9 cellular contexts compared by ENCODE assay signal in the genomic region with DNA sequence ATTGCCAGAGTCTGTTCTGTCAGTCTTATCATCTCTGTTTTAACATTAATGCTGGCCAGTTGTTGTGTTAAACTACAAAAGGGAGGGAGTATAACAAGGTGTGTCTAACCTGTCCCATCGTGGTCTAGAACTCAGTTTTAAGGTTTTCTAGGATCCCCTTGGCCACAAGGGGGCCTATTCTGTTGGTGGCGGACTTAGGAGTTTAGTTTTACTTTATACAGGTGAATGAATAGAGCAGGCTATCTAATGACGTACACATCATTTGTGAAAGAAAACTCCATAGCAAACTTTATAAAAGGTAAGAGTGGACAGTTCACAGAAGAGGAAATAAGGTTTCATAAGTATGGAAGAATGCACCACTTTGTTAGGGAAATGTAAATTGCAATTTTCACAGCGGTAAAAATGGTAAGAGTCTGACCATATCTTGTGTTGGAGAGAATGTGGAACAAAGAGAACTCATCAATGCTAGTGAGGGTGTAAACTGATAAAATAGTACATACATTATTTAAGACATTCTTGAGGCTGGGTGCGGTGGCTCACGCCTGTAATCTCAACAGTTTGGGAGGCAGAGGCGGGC. TPM values are rescaled to one million over a fixed set of nuclear protein-coding genes. Genes with fewer than 3 reads are reported as not detected.
DNase-seq lines count a peak whose midpoint lies in the region; ATAC-seq and TF ChIP-seq lines count a peak whose summit lies in the region.
"Had no signal": no experiment of that assay in that cellular context is flagged by ENCODE, and none has a peak within 500 bp of the region (broad histone marks: within the 10 kb centered on the region; RNA-seq: fewer than 3 reads in every experiment).

No MANE protein-coding gene starts in this region.

- H3K9me3 Mint-ChIP-seq in activated naive CD8-positive, alpha-beta T cell treated with anti-CD3 and anti-CD28 coated beads, Interleukin-2, amount 50 U/mL, for 24 hours = no peaks in the 10 kb centered on the region

- H3K27me3 ChIP-seq in PC-3 (ENCODE audit: low read length) = no peaks in the 10 kb centered on the region

- intact Hi-C loops in PC-3 (cut with micrococcal nuclease) = loop anchor here (1.0 to 10.0 kb wide), 2 partner anchors 274 to 631 kb away; no protein-coding TSS in a partner anchor

- peaks cover 3% of the 10 kb centered on the region for H3F3A ChIP-seq in PC-3 (ENCODE audit: low read length, unreplicated experiment)

- no TSS peak for BruUV-seq in PC-3 (replicated peaks; lab: Mats Ljungman, UMichigan)

- peak; percentile 16 for DNase-seq in A172 (ENCODE audit: low spot score)
- peak; percentile 34 for DNase-seq in GM10248 (ENCODE audit: extremely low spot score)
- DNase-seq in PC-3 = peak; percentile 81
- DNase-seq in activated naive CD8-positive, alpha-beta T cell treated with anti-CD3 and anti-CD28 coated beads, Interleukin-2, amount 50 U/mL, for 24 hours = peak; percentile 40
- peak; percentile 40 to 60 for DNase-seq in lung microvascular endothelial cell (ENCODE audit: low read depth in 2 of 2)

- POLR2A ChIA-PET in GM10248 (lab: Yijun Ruan, JAX) = interaction anchor here (0.8 kb wide), 1 partner anchor 14 kb away, joined by 5 read pairs; a partner anchor contains a TSS
- POLR2A ChIA-PET in PC-3 (lab: Charles Lee; ENCODE audit: unreplicated experiment) = no interaction called here

- H2AFZ ChIP-seq in PC-3 (ENCODE audit: low read length) = no peak overlapping the region

- no peak overlapping the region for H3K9ac ChIP-seq in PC-3 (ENCODE audit: low read length)

- H3K4me2 ChIP-seq in PC-3 (ENCODE audit: low read length) = no peak overlapping the region

- CTCF ChIA-PET in GM10248 (lab: Yijun Ruan, JAX) (interaction anchor here (0.7 to 2.9 kb wide), 7 partner anchors 8 to 274 kb away, joined by 3 to 14 read pairs (median 8); no protein-coding TSS in a partner anchor), PC-3 (lab: Charles Lee) (no interaction called here)

- H3K4me1 ChIP-seq in PC-3 (ENCODE audit: insufficient read depth, low read length) = peaks cover 18% of the 10 kb centered on the region

- no peaks in the 10 kb centered on the region for H3K27me3 Mint-ChIP-seq in activated naive CD8-positive, alpha-beta T cell treated with anti-CD3 and anti-CD28 coated beads, Interleukin-2, amount 50 U/mL, for 24 hours

- ATAC-seq in PC-3 (0 out of 2 replicates have a peak, but pooled peaks have one; percentile 15), HG02678 (IDR thresholded peaks at IDR 0.05; ENCODE audit: unreplicated experiment) (no peak), HG03280 (IDR thresholded peaks at IDR 0.05; ENCODE audit: unreplicated experiment) (no peak), HG03159 (IDR thresholded peaks at IDR 0.05; ENCODE audit: unreplicated experiment) (no peak)
- ATAC-seq in activated naive CD8-positive, alpha-beta T cell treated with anti-CD3 and anti-CD28 coated beads, Interleukin-2, amount 50 U/mL, for 24 hours = no peak

- H3K27ac Mint-ChIP-seq in activated naive CD8-positive, alpha-beta T cell treated with anti-CD3 and anti-CD28 coated beads, Interleukin-2, amount 50 U/mL, for 24 hours = peak overlapping the region; percentile 52

- H3K9me2 ChIP-seq in PC-3 (replicated peaks; ENCODE audit: low read length) = no peaks in the 10 kb centered on the region

- H3K27ac ChIP-seq in PC-3 (ENCODE audit: low read length) = no peak overlapping the region

- no peaks in the 10 kb centered on the region for H4K20me1 ChIP-seq in PC-3 (ENCODE audit: low read length)

- H3K9me3 ChIP-seq in PC-3 (ENCODE audit: low read length) = no peaks in the 10 kb centered on the region

- peaks cover 6% of the 10 kb centered on the region for H3K36me3 Mint-ChIP-seq in activated naive CD8-positive, alpha-beta T cell treated with anti-CD3 and anti-CD28 coated beads, Interleukin-2, amount 50 U/mL, for 24 hours (ENCODE audit: low read depth)

- H3K36me3 ChIP-seq in PC-3 (ENCODE audit: low read depth, low read length) = peaks cover 2% of the 10 kb centered on the region; the same call in 1 of the 2 replicates

- peak overlapping the region; percentile 73 for H3K4me3 Mint-ChIP-seq in activated naive CD8-positive, alpha-beta T cell treated with anti-CD3 and anti-CD28 coated beads, Interleukin-2, amount 50 U/mL, for 24 hours

- TF ChIP-seq CTCF in GM10248 (IDR thresholded peaks at IDR 0.05; ENCODE audit: control extremely low read depth, extremely low read depth, low read depth, missing control alignments) = peak; percentile 41
- peak; percentile 92 for TF ChIP-seq CTCF in PC-3 (conservative IDR thresholded peaks at IDR 0.05; ENCODE audit: low read depth, low read length)

- no peak overlapping the region for H3K4me3 ChIP-seq in PC-3 (ENCODE audit: low read length)

- peaks cover 26% of the 10 kb centered on the region for H3K79me2 ChIP-seq in PC-3 (ENCODE audit: low read length)

- H3K4me1 Mint-ChIP-seq in activated naive CD8-positive, alpha-beta T cell treated with anti-CD3 and anti-CD28 coated beads, Interleukin-2, amount 50 U/mL, for 24 hours = peaks cover 43% of the 10 kb centered on the region

RNA-seq across cellular contexts. Expression of a gene that starts 2.5 kb away (rescaled TPM):
- 32.8 and 35.0 TPM in 2 replicates for total RNA-seq in A172 (2014; rRNA removed; shearing (Covaris generic))
- total RNA-seq in PC-3 (2014; rRNA removed) (19.2 and 19.7 TPM in 2 replicates), lung microvascular endothelial cell (46.0 and 76.2 TPM in 2 replicates)

RNA-seq across cellular contexts. Expression of a gene that starts 14.0 kb away (rescaled TPM):
- 85.8 and 116 TPM in 2 replicates for total RNA-seq in A172 (2014; rRNA removed; shearing (Covaris generic))
- total RNA-seq in PC-3 (2014; rRNA removed) = 82.2 and 97.6 TPM in 2 replicates
- 22.6 and 27.9 TPM in 2 replicates for total RNA-seq in lung microvascular endothelial cell

RNA-seq across cellular contexts. Expression of a gene that starts 42.3 kb away (rescaled TPM):
- total RNA-seq in A172 (2014; rRNA removed; shearing (Covaris generic)) = 2.7 and 3.1 TPM in 2 replicates
- total RNA-seq in PC-3 (2014; rRNA removed) = 10.2 and 12.7 TPM in 2 replicates
- total RNA-seq in lung microvascular endothelial cell = 0.20 and 0.44 TPM in 2 replicates

RNA-seq across cellular contexts. Expression of a gene that starts 56.6 kb away (rescaled TPM):
- 0.09 and 0.43 TPM in 2 replicates for total RNA-seq in A172 (2014; rRNA removed; shearing (Covaris generic))
- total RNA-seq in PC-3 (2014; rRNA removed) (not detected in 2 replicates), lung microvascular endothelial cell (not detected in 2 replicates)
- total RNA-seq: glomerular endothelial cell had no signal

Comparison
In these comparisons a context has a peak if more than half of its experiments do, and no peak if none do; other contexts are left out.
1. DNase-seq: peak in every context shown above with its lines; median percentile 81 in PC-3; 50 in lung microvascular endothelial cell; 40 in activated naive CD8-positive, alpha-beta T cell treated with anti-CD3 and anti-CD28 coated beads, Interleukin-2, amount 50 U/mL, for 24 hours; 34 in GM10248; 16 in A172.